In the genomic region with DNA sequence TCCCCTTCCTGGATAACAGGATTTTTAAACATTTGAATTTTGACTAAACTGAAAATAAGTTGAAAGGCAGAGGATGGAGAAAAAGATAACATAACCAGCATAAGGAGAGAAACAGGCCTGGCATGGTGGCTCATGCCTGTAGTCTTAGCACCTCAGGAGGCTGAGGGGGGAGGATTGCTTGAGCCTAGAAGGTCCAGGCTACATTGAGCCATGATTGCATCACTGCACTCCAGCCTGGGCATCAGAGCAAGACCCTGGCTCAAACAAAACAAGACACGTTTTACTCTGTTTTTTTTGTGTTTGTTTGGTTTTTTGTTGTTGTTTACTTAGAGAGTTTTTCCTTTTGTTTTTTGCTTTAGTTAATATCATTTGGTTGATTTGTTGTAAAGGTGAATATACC, we compare ENCODE assay signal across 24 cellular contexts. TPM values are rescaled to one million over a fixed set of nuclear protein-coding genes. Genes with fewer than 3 reads are reported as not detected.
A peak's percentile ranks its signal among the peaks of the same experiment; 100 is the strongest.
DNase-seq lines count a peak whose midpoint lies in the region; ATAC-seq, FAIRE-seq and TF ChIP-seq lines count a peak whose summit lies in the region.
"Had no signal": no experiment of that assay in that cellular context is flagged by ENCODE, and none has a peak within 500 bp of the region (broad histone marks: within the 10 kb centered on the region; RNA-seq: fewer than 3 reads in every experiment).

No MANE protein-coding gene starts in this region.

- H3K27me3 ChIP-seq in H1 (replicated peaks in 1 of 4; ENCODE audit: control insufficient read depth in 3 of 4, extremely low read depth in 1 of 4, insufficient read depth in 3 of 4, low read length in 3 of 4) (no peaks in the 10 kb centered on the region), osteoblast (ENCODE audit: insufficient read depth, low read length) (no peaks in the 10 kb centered on the region)
- H3K27me3 ChIP-seq: BE2C, BLaER1 had no signal

- H2AFZ ChIP-seq in H1 (ENCODE audit: low read length) (no peak overlapping the region), osteoblast (ENCODE audit: low read length) (no peak overlapping the region)

- H3K9ac ChIP-seq in H1 (replicated peaks in 1 of 4; ENCODE audit: extremely low read depth in 1 of 4, low read depth in 3 of 4, low read length in 3 of 4) = no peak overlapping the region
- H3K9ac ChIP-seq: BLaER1 had no signal

- H4K8ac ChIP-seq in H1 (ENCODE audit: extremely low read depth, insufficient read depth, low read length) = no peak overlapping the region

- H3K18ac ChIP-seq in H1 (ENCODE audit: extremely low read depth, low read length) = no peak overlapping the region

- no peaks in the 10 kb centered on the region for H3K23me2 ChIP-seq in H1 (ENCODE audit: low read depth, low read length)

- H3K9me3 ChIP-seq in HEK293 (ENCODE audit: control insufficient read depth, insufficient read depth, low read depth, low read length) (no peaks in the 10 kb centered on the region), H1 (ENCODE audit: insufficient read depth in 2 of 2, low read depth in 1 of 2, low read length in 1 of 2) (no peaks in the 10 kb centered on the region), osteoblast (ENCODE audit: low read depth, low read length) (no peaks in the 10 kb centered on the region)
- H3K9me3 ChIP-seq: BE2C, BLaER1, Caco-2 had no signal

- no peak for TF ChIP-seq POLR2A in H1 (IDR thresholded peaks at IDR 0.05; ENCODE audit: control extremely low read depth in 1 of 2, low read depth in 2 of 2, low read length in 2 of 2)

- H3K27ac ChIP-seq in HEK293 (ENCODE audit: extremely low read depth, low read depth, low read length) (no peak overlapping the region), H1 (ENCODE audit: low read depth, low read length) (no peak overlapping the region), osteoblast (ENCODE audit: low read depth, low read length) (no peak overlapping the region)
- H3K27ac ChIP-seq: BLaER1 had no signal

- H3K14ac ChIP-seq in H1 (ENCODE audit: insufficient read length) = no peak overlapping the region

- H3K4me2 ChIP-seq in H1 (ENCODE audit: insufficient read depth in 1 of 2, low read depth in 2 of 2, low read length in 2 of 2) (no peak overlapping the region), osteoblast (ENCODE audit: insufficient read depth, low read length) (no peak overlapping the region)
- H3K4me2 ChIP-seq: BLaER1 had no signal

- H2AK5ac ChIP-seq in H1 (ENCODE audit: low read depth, low read length) = no peak overlapping the region

- POLR2A ChIA-PET in HEK293 (lab: Yijun Ruan, JAX) = no interaction called here
- POLR2A ChIA-PET in WTC11 (lab: Charles Lee) = no interaction called here
- POLR2A ChIA-PET in H1 (lab: Charles Lee; ENCODE audit: partially characterized antibody) = no interaction called here

- no peak for FAIRE-seq in H1 (lab: Jason Lieb, UNC)
- FAIRE-seq: D721Med, G401.6, GM12891, GM18507 had no signal

- TF ChIP-seq EP300 in H1 (IDR thresholded peaks at IDR 0.05; ENCODE audit: borderline replicate concordance in 1 of 2, low read depth in 2 of 2, low read length in 2 of 2) = no peak

- H4K5ac ChIP-seq in H1 (ENCODE audit: insufficient read length, low read depth, low read length) = no peak overlapping the region

- H2BK12ac ChIP-seq in H1 (ENCODE audit: low read depth, low read length) = no peak overlapping the region

- no peak overlapping the region for H2BK120ac ChIP-seq in H1 (replicated peaks; ENCODE audit: low read depth, low read length)

- H3K9me3 Mint-ChIP-seq in WTC11 (no peaks in the 10 kb centered on the region), glutamatergic neuron (ENCODE audit: unreplicated experiment) (no peaks in the 10 kb centered on the region), mesothelial cell of epicardium (no peaks in the 10 kb centered on the region)

- 0 out of 2 replicates have a peak overlapping the region, but pooled peaks have one; percentile 83 for H2BK15ac ChIP-seq in H1 (ENCODE audit: low read length)

- no peaks in the 10 kb centered on the region for H3K27me3 Mint-ChIP-seq in WTC11 (ENCODE audit: low read depth)
- peaks cover 3% of the 10 kb centered on the region for H3K27me3 Mint-ChIP-seq in glutamatergic neuron (ENCODE audit: unreplicated experiment)
- H3K27me3 Mint-ChIP-seq in mesothelial cell of epicardium (ENCODE audit: low read depth) = no peaks in the 10 kb centered on the region
- H3K27me3 Mint-ChIP-seq: CD4-positive, alpha-beta memory T cell had no signal

- no peak for TF ChIP-seq RAD21 in H1 (IDR thresholded peaks at IDR 0.05 in 1 of 2, conservative IDR thresholded peaks at IDR 0.05 in 1 of 2; ENCODE audit: low read depth in 2 of 2, low read length in 2 of 2)

- no peak for TF ChIP-seq CTCF in HEK293 (tag by site-specific recombination; IDR thresholded peaks at IDR 0.05)
- no peak for TF ChIP-seq CTCF in WTC11 (IDR thresholded peaks at IDR 0.05)
- TF ChIP-seq CTCF in H1 (IDR thresholded peaks at IDR 0.05; ENCODE audit: control extremely low read depth in 1 of 3, insufficient read depth in 1 of 3, low read depth in 1 of 3, low read length in 3 of 3) = no peak
- TF ChIP-seq CTCF in glutamatergic neuron (IDR thresholded peaks at IDR 0.05; ENCODE audit: partially characterized antibody, unreplicated experiment) = no peak
- TF ChIP-seq CTCF in mesothelial cell of epicardium (IDR thresholded peaks at IDR 0.05; ENCODE audit: unreplicated experiment) = no peak
- no peak for TF ChIP-seq CTCF in osteoblast (IDR thresholded peaks at IDR 0.05; ENCODE audit: extremely low read depth, low read depth, low read length)

- H3K27ac Mint-ChIP-seq in WTC11 (no peak overlapping the region), glutamatergic neuron (ENCODE audit: unreplicated experiment) (no peak overlapping the region), mesothelial cell of epicardium (no peak overlapping the region)
- H3K27ac Mint-ChIP-seq: CD14-positive monocyte; CD4-positive, alpha-beta memory T cell; CD4-positive, CD25-positive, alpha-beta regulatory T cell had no signal

- CTCF ChIA-PET in HEK293 (lab: Yijun Ruan, JAX) = interaction anchor here (0.7 kb wide), 1 partner anchor 1774 kb away, joined by 3 read pairs; no protein-coding TSS in a partner anchor
- CTCF ChIA-PET in WTC11 (lab: Charles Lee) = no interaction called here
- CTCF ChIA-PET in H1 (lab: Charles Lee; ENCODE audit: partially characterized antibody) = no interaction called here

- H3K79me1 ChIP-seq in H1 (ENCODE audit: low read depth, low read length) = no peaks in the 10 kb centered on the region

- no peaks in the 10 kb centered on the region for H3K79me2 ChIP-seq in H1 (ENCODE audit: control insufficient read depth in 1 of 2, insufficient read depth in 2 of 2, low read length in 2 of 2)
- H3K79me2 ChIP-seq in osteoblast (ENCODE audit: insufficient read depth, low read length) = no peaks in the 10 kb centered on the region

- H3K4ac ChIP-seq in H1 (replicated peaks; ENCODE audit: insufficient read length, low read depth, low read length) = no peak overlapping the region

- H4K91ac ChIP-seq in H1 (replicated peaks; ENCODE audit: insufficient read length, low read length) = no peak overlapping the region

- no peak for ATAC-seq in WTC11
- no peak for ATAC-seq in HG03139 (IDR thresholded peaks at IDR 0.05; ENCODE audit: unreplicated experiment)

- no peak overlapping the region for H3K56ac ChIP-seq in H1 (replicated peaks; ENCODE audit: insufficient read length, low read depth, low read length)

- H4K20me1 ChIP-seq in H1 (replicated peaks in 1 of 2; ENCODE audit: control insufficient read depth in 1 of 2, insufficient read depth in 2 of 2, low read length in 2 of 2) (no peaks in the 10 kb centered on the region), osteoblast (ENCODE audit: insufficient read depth, low read length) (no peaks in the 10 kb centered on the region)
- H4K20me1 ChIP-seq: BLaER1 had no signal

- H3K36me3 ChIP-seq in HEK293 (ENCODE audit: control insufficient read depth in 2 of 2, insufficient read depth in 1 of 2, low read length in 2 of 2) = no peaks in the 10 kb centered on the region
- no peaks in the 10 kb centered on the region for H3K36me3 ChIP-seq in H1 (ENCODE audit: control insufficient read depth in 2 of 4, insufficient read depth in 4 of 4, low read length in 3 of 4)
- H3K36me3 ChIP-seq in osteoblast (ENCODE audit: insufficient read depth, low read length) = no peaks in the 10 kb centered on the region
- H3K36me3 ChIP-seq: BE2C, BLaER1 had no signal

- 69% methylated on average over 1 of the region's 1 CpG; no CpG with 5 or more reads in 1 of the 2 experiments for WGBS in H1 (ENCODE audit: extremely low coverage in 1 of 2, insufficient coverage in 1 of 2, insufficient read length in 1 of 2, insufficient replicate concordance in 2 of 2, low coverage in 1 of 2, low lambda C conversion rate in 2 of 2, missing lambda C conversion rate in 1 of 2), 2 experiments

- DNase-seq in WTC11 (ENCODE audit: low spot score) = no peak
- no peak for DNase-seq in H1 (ENCODE audit: low read depth in 1 of 2, low spot score in 2 of 2)
- DNase-seq in glutamatergic neuron = no peak
- no peak for DNase-seq in OCI-M2 (lab: John Stamatoyannopoulos, UW; ENCODE audit: unreplicated experiment)
- DNase-seq in mesothelial cell of epicardium (ENCODE audit: low spot score in 2 of 2, unreplicated experiment in 2 of 2) = no peak
- DNase-seq in osteoblast (ENCODE audit: insufficient read length, low spot score, missing footprints) = no peak
- DNase-seq: 8988T; ACHN; BE2C; C1 segment of cervical spinal cord; Caco-2; Calu3; CD4-positive, alpha-beta memory T cell; CD4-positive, CD25-positive, alpha-beta regulatory T cell; DMS79 treated with DMSO at 0.1 percent for 48 hours; GF-D8 had no signal

- H3K4me1 Mint-ChIP-seq in WTC11 = peaks cover 20% of the 10 kb centered on the region
- H3K4me1 Mint-ChIP-seq in glutamatergic neuron (ENCODE audit: low read depth, unreplicated experiment) = peaks cover 40% of the 10 kb centered on the region
- H3K4me1 Mint-ChIP-seq in mesothelial cell of epicardium = peaks cover 11% of the 10 kb centered on the region
- H3K4me1 Mint-ChIP-seq: CD14-positive monocyte; CD4-positive, alpha-beta memory T cell; CD4-positive, CD25-positive, alpha-beta regulatory T cell had no signal

- H2BK5ac ChIP-seq in H1 (ENCODE audit: low read depth, low read length) = no peak overlapping the region

- no peak overlapping the region for H3K4me3 Mint-ChIP-seq in WTC11
- H3K4me3 Mint-ChIP-seq in glutamatergic neuron (ENCODE audit: unreplicated experiment) = peak overlapping the region; percentile 52
- no peak overlapping the region for H3K4me3 Mint-ChIP-seq in mesothelial cell of epicardium
- H3K4me3 Mint-ChIP-seq: CD14-positive monocyte; CD4-positive, alpha-beta memory T cell; CD4-positive, CD25-positive, alpha-beta regulatory T cell had no signal

- H3K23ac ChIP-seq in H1 (ENCODE audit: insufficient read length) = no peak overlapping the region

- H3K36me3 Mint-ChIP-seq in WTC11 = no peaks in the 10 kb centered on the region
- H3K36me3 Mint-ChIP-seq in glutamatergic neuron (ENCODE audit: unreplicated experiment) = peaks cover 10% of the 10 kb centered on the region
- no peaks in the 10 kb centered on the region for H3K36me3 Mint-ChIP-seq in mesothelial cell of epicardium
- H3K36me3 Mint-ChIP-seq: CD14-positive monocyte; CD4-positive, alpha-beta memory T cell; CD4-positive, CD25-positive, alpha-beta regulatory T cell had no signal

- no peak overlapping the region for H3K4me3 ChIP-seq in HEK293 (ENCODE audit: low read depth, low read length)
- H3K4me3 ChIP-seq in H1 (ENCODE audit: extremely low read depth in 1 of 4, insufficient read depth in 2 of 4, low read depth in 3 of 4, low read length in 4 of 4) = no peak overlapping the region
- no peak overlapping the region for H3K4me3 ChIP-seq in osteoblast (ENCODE audit: insufficient read depth, low read length)
- H3K4me3 ChIP-seq: BLaER1 had no signal

- peaks cover 4% of the 10 kb centered on the region for H3K4me1 ChIP-seq in HEK293 (ENCODE audit: control insufficient read depth, insufficient read depth, low read length)
- peaks cover 0 to 4% (median 2%) of the 10 kb centered on the region in 4 experiments; a peak in 2 of 7 replicates for H3K4me1 ChIP-seq in H1 (replicated peaks in 1 of 4; ENCODE audit: control insufficient read depth in 3 of 4, insufficient read depth in 4 of 4, low read length in 3 of 4)
- H3K4me1 ChIP-seq in osteoblast (ENCODE audit: insufficient read depth, low read length) = no peaks in the 10 kb centered on the region
- H3K4me1 ChIP-seq: BLaER1 had no signal

- 0 out of 2 replicates have a peak overlapping the region, but pooled peaks have one; percentile 15 for H2BK20ac ChIP-seq in H1 (ENCODE audit: low read length)

RNA-seq across cellular contexts. Expression of gene AKAP6, which starts 8.7 kb away (rescaled TPM):
- 0.63 to 1.4 TPM (median 0.85 TPM) in 3 replicates for total RNA-seq in WTC11 (2021)
- 0.61 and 0.89 TPM in 2 replicates for total RNA-seq in H1 (2021; fragmentation: NEBNext Ultra II Directional; extraction: Animal tissue kit (Norgen Biotek cat#: 25700))
- 0.05 and 0.09 TPM in 2 replicates for polyA plus RNA-seq in H1 (2011; rRNA removed)
- polyA plus RNA-seq in H1 (2011; cell fraction: cytosol; rRNA removed) = 0.09 TPM
- polyA plus RNA-seq in H1 (2011; cell fraction: nucleus; rRNA removed) = 0.60 TPM
- 0.10 to 0.66 TPM (median 0.31 TPM) in 4 replicates for polyA plus RNA-seq in H1 (2012, experiment 1 of 2)
- polyA plus RNA-seq in H1 (2012, experiment 2 of 2) = not detected
- 0.24 TPM for polyA plus RNA-seq in H1 (2013, experiment 1 of 2)
- polyA plus RNA-seq in H1 (2013, experiment 2 of 2) = 0.17 TPM
- 2.6 and 5.2 TPM in 2 replicates for polyA minus RNA-seq in H1 (2011; rRNA and poly(A)+ RNA removed)
- 0.59 TPM for polyA minus RNA-seq in H1 (2011; cell fraction: cytosol; rRNA and poly(A)+ RNA removed)
- 3.5 TPM for polyA minus RNA-seq in H1 (2011; cell fraction: nucleus; rRNA and poly(A)+ RNA removed)
- 600 TPM for total RNA-seq in glutamatergic neuron (ENCODE audit: unreplicated experiment)
- total RNA-seq in mesothelial cell of epicardium = 7.3 to 8.5 TPM (median 7.8 TPM) in 3 replicates
- total RNA-seq in osteoblast = 0.29 and 2.2 TPM in 2 replicates
- polyA plus RNA-seq: CD14-positive monocyte had no signal

Comparison
In these comparisons a context has a peak if more than half of its experiments do, and no peak if none do; other contexts are left out.
1. RNA of gene AKAP6, which starts 8.7 kb away (total RNA-seq): 600 TPM in glutamatergic neuron (single experiment); 7.3 to 8.5 TPM in mesothelial cell of epicardium, 0.29 to 2.2 TPM in osteoblast, 0.61 to 0.89 TPM in H1 and 0.63 to 1.4 TPM in WTC11; every median in the first group is over 10 times any median in the second.
2. Of the 8 proteins assayed by ChIP-seq in both HEK293 and WTC11: peak only in HEK293: none; only in WTC11: none; in both: ZNF121; in neither: 7.